In the genomic region with DNA sequence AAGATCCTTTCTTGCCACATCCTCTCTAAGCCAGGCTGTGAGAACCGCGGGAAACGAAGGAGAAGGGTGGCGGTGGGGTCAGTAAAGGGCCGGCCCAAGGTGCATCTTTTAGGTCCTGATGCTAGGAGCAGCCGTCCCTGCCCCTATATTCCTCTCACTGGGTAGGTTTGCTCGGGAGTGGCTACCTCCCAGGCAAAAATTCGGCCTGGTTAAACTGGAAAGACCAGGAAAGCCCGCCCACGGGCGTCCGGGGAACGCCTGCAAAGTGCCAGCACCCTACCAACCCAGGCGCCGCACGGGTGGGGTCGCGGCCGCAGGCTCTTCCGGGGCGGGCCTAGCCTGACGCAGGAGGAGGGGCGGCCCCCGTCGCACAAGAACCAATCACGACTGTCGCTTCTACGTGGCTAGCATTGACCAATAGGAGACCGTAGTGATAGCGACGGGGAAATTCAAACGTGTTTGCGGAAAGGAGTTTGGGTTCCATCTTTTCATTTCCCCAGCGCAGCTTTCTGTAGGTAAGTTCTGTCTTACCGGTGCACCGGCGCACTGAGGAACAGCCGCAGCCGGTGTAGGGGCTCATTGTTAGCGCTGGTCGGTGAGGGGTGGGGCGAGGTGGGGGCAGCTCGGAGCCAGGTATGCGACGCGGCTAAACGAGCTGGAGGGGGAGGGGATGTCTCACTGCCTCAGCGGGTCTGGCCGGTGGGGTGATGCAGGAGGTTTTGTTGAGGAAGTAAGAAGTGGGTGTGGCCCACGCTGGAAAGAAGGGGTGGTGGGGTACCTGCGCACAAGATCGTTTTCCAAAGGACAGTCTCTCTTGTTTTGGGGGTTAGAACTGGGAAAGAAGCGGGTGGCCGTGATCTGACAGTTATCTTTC, we compare ENCODE assay signal across 1 cellular context.
TF ChIP-seq lines count a peak whose summit lies in the region.

A gene (plus strand): TSS at position 451 of the 874 bp plus-strand sequence. CDS start 1,195 bp downstream, outside the sequence.

TF ChIP-seq in HepG2, 621 proteins besides CTCF, POLR2A, EP300 and RAD21 (continued from another document and continues in another):
- TF ChIP-seq, protein P1, sequence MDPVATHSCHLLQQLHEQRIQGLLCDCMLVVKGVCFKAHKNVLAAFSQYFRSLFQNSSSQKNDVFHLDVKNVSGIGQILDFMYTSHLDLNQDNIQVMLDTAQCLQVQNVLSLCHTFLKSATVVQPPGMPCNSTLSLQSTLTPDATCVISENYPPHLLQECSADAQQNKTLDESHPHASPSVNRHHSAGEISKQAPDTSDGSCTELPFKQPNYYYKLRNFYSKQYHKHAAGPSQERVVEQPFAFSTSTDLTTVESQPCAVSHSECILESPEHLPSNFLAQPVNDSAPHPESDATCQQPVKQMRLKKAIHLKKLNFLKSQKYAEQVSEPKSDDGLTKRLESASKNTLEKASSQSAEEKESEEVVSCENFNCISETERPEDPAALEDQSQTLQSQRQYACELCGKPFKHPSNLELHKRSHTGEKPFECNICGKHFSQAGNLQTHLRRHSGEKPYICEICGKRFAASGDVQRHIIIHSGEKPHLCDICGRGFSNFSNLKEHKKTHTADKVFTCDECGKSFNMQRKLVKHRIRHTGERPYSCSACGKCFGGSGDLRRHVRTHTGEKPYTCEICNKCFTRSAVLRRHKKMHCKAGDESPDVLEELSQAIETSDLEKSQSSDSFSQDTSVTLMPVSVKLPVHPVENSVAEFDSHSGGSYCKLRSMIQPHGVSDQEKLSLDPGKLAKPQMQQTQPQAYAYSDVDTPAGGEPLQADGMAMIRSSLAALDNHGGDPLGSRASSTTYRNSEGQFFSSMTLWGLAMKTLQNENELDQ (CRISPR knock-in tag; IDR thresholded peaks at IDR 0.05; ENCODE audit: borderline replicate concordance) = no peak
- TF ChIP-seq, protein P2, sequence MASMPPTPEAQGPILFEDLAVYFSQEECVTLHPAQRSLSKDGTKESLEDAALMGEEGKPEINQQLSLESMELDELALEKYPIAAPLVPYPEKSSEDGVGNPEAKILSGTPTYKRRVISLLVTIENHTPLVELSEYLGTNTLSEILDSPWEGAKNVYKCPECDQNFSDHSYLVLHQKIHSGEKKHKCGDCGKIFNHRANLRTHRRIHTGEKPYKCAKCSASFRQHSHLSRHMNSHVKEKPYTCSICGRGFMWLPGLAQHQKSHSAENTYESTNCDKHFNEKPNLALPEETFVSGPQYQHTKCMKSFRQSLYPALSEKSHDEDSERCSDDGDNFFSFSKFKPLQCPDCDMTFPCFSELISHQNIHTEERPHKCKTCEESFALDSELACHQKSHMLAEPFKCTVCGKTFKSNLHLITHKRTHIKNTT (CRISPR knock-in tag; IDR thresholded peaks at IDR 0.05) = no peak
- TF ChIP-seq, protein P3, sequence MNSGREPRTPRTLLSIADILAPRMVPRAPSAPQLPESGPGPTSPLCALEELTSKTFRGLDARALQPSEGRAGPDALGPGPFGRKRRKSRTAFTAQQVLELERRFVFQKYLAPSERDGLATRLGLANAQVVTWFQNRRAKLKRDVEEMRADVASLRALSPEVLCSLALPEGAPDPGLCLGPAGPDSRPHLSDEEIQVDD (CRISPR knock-in tag; IDR thresholded peaks at IDR 0.05; ENCODE audit: borderline replicate concordance) = no peak
- TF ChIP-seq, protein P4, sequence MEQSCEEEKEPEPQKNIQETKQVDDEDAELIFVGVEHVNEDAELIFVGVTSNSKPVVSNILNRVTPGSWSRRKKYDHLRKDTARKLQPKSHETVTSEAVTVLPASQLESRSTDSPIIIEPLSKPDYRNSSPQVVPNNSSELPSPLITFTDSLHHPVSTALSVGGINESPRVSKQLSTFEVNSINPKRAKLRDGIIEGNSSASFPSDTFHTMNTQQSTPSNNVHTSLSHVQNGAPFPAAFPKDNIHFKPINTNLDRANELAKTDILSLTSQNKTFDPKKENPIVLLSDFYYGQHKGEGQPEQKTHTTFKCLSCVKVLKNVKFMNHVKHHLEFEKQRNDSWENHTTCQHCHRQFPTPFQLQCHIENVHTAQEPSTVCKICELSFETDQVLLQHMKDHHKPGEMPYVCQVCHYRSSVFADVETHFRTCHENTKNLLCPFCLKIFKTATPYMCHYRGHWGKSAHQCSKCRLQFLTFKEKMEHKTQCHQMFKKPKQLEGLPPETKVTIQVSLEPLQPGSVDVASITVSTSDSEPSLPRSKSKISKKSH (CRISPR knock-in tag; IDR thresholded peaks at IDR 0.05; ENCODE audit: borderline replicate concordance) = no peak
- TF ChIP-seq TAF1 (CRISPR knock-in tag; IDR thresholded peaks at IDR 0.05) (peak; percentile 31; the same call in 1 of the 2 replicates), ZNF12 (CRISPR knock-in tag; IDR thresholded peaks at IDR 0.05) (no peak), KDM6A (CRISPR knock-in tag; IDR thresholded peaks at IDR 0.05; ENCODE audit: low read depth) (no peak), ZMYM3 (CRISPR knock-in tag; IDR thresholded peaks at IDR 0.05) (no peak), ZNF891 (CRISPR knock-in tag; IDR thresholded peaks at IDR 0.05) (no peak), ZNF564 (CRISPR knock-in tag; IDR thresholded peaks at IDR 0.05) (no peak), FOXC1 (CRISPR knock-in tag; IDR thresholded peaks at IDR 0.05; ENCODE audit: borderline replicate concordance) (no peak; the same call in 1 of the 2 replicates), CHD4 (IDR thresholded peaks at IDR 0.05; ENCODE audit: borderline replicate concordance, low read length) (no peak), ELF3 (CRISPR knock-in tag; IDR thresholded peaks at IDR 0.05) (peak; percentile 41), MBNL3 (CRISPR knock-in tag; conservative IDR thresholded peaks at IDR 0.05) (no peak), SOX6 (IDR thresholded peaks at IDR 0.05) (no peak), SOX6 (CRISPR knock-in tag; IDR thresholded peaks at IDR 0.05) (peak; percentile 57), MYNN (CRISPR knock-in tag; IDR thresholded peaks at IDR 0.05; ENCODE audit: low read depth) (no peak), NFE2 (CRISPR knock-in tag; IDR thresholded peaks at IDR 0.05) (no peak), HNRNPLL (IDR thresholded peaks at IDR 0.05; ENCODE audit: low read depth, low read length, poor library complexity, severe bottlenecking) (peak; percentile 57), SMARCE1 (IDR thresholded peaks at IDR 0.05; ENCODE audit: borderline replicate concordance) (no peak), ATF1 (CRISPR knock-in tag; IDR thresholded peaks at IDR 0.05) (peak; percentile 90), ZNF629 (CRISPR knock-in tag; conservative IDR thresholded peaks at IDR 0.05) (no peak), ZNF441 (CRISPR knock-in tag; IDR thresholded peaks at IDR 0.05; ENCODE audit: borderline replicate concordance) (no peak), FOXJ3 (CRISPR knock-in tag; IDR thresholded peaks at IDR 0.05; ENCODE audit: borderline replicate concordance) (no peak), KAT7 (CRISPR knock-in tag; IDR thresholded peaks at IDR 0.05; ENCODE audit: borderline replicate concordance) (peak; percentile 57; the same call in 1 of the 2 replicates), NFRKB (IDR thresholded peaks at IDR 0.05) (no peak), HNRNPK (IDR thresholded peaks at IDR 0.05; ENCODE audit: low read depth, low read length, poor library complexity, severe bottlenecking) (no peak), ZNF160 (CRISPR knock-in tag; IDR thresholded peaks at IDR 0.05) (no peak), MAFG (CRISPR knock-in tag; IDR thresholded peaks at IDR 0.05) (no peak), TCF12 (IDR thresholded peaks at IDR 0.05) (no peak), TCF12 (CRISPR knock-in tag; IDR thresholded peaks at IDR 0.05) (no peak), ONECUT2 (CRISPR knock-in tag; IDR thresholded peaks at IDR 0.05) (no peak), PHF5A (CRISPR knock-in tag; IDR thresholded peaks at IDR 0.05; ENCODE audit: low read depth, unreplicated experiment) (no peak)
- TF ChIP-seq, protein P5, sequence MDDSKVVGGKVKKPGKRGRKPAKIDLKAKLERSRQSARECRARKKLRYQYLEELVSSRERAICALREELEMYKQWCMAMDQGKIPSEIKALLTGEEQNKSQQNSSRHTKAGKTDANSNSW (CRISPR knock-in tag; IDR thresholded peaks at IDR 0.05; ENCODE audit: borderline replicate concordance) = no peak
- TF ChIP-seq, protein P6, sequence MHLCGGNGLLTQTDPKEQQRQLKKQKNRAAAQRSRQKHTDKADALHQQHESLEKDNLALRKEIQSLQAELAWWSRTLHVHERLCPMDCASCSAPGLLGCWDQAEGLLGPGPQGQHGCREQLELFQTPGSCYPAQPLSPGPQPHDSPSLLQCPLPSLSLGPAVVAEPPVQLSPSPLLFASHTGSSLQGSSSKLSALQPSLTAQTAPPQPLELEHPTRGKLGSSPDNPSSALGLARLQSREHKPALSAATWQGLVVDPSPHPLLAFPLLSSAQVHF (CRISPR knock-in tag; IDR thresholded peaks at IDR 0.05) = 0 out of 2 replicates have a peak, but pooled peaks have one; percentile 34
- TF ChIP-seq, protein P7, sequence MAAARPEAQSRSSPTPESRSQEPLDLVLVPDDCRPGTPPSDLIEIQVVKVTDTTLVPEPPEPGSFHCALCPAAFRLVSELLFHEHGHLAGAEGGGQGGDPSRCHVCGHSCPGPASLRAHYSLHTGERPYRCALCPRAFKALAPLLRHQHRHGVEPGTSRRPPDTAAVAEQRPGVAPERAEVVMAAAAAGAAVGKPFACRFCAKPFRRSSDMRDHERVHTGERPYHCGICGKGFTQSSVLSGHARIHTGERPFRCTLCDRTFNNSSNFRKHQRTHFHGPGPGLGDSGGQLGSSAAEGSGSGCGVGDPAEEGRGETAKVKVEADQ (CRISPR knock-in tag; IDR thresholded peaks at IDR 0.05; ENCODE audit: borderline replicate concordance) = no peak
- TF ChIP-seq, protein P8, sequence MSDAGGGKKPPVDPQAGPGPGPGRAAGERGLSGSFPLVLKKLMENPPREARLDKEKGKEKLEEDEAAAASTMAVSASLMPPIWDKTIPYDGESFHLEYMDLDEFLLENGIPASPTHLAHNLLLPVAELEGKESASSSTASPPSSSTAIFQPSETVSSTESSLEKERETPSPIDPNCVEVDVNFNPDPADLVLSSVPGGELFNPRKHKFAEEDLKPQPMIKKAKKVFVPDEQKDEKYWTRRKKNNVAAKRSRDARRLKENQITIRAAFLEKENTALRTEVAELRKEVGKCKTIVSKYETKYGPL (CRISPR knock-in tag; IDR thresholded peaks at IDR 0.05) = no peak
- TF ChIP-seq, protein P9, sequence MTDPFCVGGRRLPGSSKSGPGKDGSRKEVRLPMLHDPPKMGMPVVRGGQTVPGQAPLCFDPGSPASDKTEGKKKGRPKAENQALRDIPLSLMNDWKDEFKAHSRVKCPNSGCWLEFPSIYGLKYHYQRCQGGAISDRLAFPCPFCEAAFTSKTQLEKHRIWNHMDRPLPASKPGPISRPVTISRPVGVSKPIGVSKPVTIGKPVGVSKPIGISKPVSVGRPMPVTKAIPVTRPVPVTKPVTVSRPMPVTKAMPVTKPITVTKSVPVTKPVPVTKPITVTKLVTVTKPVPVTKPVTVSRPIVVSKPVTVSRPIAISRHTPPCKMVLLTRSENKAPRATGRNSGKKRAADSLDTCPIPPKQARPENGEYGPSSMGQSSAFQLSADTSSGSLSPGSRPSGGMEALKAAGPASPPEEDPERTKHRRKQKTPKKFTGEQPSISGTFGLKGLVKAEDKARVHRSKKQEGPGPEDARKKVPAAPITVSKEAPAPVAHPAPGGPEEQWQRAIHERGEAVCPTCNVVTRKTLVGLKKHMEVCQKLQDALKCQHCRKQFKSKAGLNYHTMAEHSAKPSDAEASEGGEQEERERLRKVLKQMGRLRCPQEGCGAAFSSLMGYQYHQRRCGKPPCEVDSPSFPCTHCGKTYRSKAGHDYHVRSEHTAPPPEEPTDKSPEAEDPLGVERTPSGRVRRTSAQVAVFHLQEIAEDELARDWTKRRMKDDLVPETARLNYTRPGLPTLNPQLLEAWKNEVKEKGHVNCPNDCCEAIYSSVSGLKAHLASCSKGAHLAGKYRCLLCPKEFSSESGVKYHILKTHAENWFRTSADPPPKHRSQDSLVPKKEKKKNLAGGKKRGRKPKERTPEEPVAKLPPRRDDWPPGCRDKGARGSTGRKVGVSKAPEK (CRISPR knock-in tag; IDR thresholded peaks at IDR 0.05; ENCODE audit: borderline replicate concordance) = no peak
- TF ChIP-seq, protein P10, sequence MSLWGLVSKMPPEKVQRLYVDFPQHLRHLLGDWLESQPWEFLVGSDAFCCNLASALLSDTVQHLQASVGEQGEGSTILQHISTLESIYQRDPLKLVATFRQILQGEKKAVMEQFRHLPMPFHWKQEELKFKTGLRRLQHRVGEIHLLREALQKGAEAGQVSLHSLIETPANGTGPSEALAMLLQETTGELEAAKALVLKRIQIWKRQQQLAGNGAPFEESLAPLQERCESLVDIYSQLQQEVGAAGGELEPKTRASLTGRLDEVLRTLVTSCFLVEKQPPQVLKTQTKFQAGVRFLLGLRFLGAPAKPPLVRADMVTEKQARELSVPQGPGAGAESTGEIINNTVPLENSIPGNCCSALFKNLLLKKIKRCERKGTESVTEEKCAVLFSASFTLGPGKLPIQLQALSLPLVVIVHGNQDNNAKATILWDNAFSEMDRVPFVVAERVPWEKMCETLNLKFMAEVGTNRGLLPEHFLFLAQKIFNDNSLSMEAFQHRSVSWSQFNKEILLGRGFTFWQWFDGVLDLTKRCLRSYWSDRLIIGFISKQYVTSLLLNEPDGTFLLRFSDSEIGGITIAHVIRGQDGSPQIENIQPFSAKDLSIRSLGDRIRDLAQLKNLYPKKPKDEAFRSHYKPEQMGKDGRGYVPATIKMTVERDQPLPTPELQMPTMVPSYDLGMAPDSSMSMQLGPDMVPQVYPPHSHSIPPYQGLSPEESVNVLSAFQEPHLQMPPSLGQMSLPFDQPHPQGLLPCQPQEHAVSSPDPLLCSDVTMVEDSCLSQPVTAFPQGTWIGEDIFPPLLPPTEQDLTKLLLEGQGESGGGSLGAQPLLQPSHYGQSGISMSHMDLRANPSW (CRISPR knock-in tag; IDR thresholded peaks at IDR 0.05; ENCODE audit: borderline replicate concordance) = no peak
- TF ChIP-seq, protein P11, sequence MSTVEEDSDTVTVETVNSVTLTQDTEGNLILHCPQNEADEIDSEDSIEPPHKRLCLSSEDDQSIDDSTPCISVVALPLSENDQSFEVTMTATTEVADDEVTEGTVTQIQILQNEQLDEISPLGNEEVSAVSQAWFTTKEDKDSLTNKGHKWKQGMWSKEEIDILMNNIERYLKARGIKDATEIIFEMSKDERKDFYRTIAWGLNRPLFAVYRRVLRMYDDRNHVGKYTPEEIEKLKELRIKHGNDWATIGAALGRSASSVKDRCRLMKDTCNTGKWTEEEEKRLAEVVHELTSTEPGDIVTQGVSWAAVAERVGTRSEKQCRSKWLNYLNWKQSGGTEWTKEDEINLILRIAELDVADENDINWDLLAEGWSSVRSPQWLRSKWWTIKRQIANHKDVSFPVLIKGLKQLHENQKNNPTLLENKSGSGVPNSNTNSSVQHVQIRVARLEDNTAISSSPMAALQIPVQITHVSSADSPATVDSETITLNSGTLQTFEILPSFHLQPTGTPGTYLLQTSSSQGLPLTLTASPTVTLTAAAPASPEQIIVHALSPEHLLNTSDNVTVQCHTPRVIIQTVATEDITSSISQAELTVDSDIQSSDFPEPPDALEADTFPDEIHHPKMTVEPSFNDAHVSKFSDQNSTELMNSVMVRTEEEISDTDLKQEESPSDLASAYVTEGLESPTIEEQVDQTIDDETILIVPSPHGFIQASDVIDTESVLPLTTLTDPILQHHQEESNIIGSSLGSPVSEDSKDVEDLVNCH (CRISPR knock-in tag; IDR thresholded peaks at IDR 0.05) = no peak
- TF ChIP-seq, protein P12, sequence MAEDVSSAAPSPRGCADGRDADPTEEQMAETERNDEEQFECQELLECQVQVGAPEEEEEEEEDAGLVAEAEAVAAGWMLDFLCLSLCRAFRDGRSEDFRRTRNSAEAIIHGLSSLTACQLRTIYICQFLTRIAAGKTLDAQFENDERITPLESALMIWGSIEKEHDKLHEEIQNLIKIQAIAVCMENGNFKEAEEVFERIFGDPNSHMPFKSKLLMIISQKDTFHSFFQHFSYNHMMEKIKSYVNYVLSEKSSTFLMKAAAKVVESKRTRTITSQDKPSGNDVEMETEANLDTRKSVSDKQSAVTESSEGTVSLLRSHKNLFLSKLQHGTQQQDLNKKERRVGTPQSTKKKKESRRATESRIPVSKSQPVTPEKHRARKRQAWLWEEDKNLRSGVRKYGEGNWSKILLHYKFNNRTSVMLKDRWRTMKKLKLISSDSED (CRISPR knock-in tag; IDR thresholded peaks at IDR 0.05) = no peak
